In the genomic region with DNA sequence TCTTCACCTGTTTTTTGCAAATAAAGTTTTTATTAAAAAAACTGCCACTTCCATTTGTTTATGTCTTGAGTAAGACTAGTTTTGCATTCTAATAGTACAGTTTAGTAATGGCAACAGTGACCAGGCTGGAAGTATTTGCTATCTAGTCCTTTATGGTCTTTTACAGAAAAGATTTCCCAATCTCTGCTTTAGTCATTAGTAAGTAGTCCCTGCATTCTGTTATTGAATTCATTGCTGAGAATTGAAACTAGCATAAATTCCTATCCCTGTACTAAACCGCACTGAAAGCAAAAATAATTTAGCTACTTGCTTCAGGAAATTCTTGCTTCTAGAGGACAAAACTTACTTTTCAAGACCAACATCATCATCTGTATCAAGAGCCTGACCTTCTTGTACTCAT, we compare ENCODE assay signal across 18 cellular contexts. TPM values are rescaled to one million over a fixed set of nuclear protein-coding genes. Genes with fewer than 3 reads are reported as not detected.
A peak's percentile ranks its signal among the peaks of the same experiment; 100 is the strongest.
DNase-seq lines count a peak whose midpoint lies in the region; ATAC-seq and TF ChIP-seq lines count a peak whose summit lies in the region.
"Had no signal": no experiment of that assay in that cellular context is flagged by ENCODE, and none has a peak within 500 bp of the region (broad histone marks: within the 10 kb centered on the region; RNA-seq: fewer than 3 reads in every experiment).

No MANE protein-coding gene starts in this region.

- H3K36me3 ChIP-seq in MM.1S (replicated peaks; ENCODE audit: insufficient read depth, low read length) = no peaks in the 10 kb centered on the region
- H3K36me3 ChIP-seq: BLaER1 had no signal

- no peak overlapping the region for H3K4me2 ChIP-seq in MM.1S (ENCODE audit: low read depth, low read length)
- H3K4me2 ChIP-seq: BLaER1 had no signal

- peak; percentile 41 for DNase-seq in amniotic epithelial cell (ENCODE audit: low read depth)
- DNase-seq in fibroblast of the aortic adventitia (ENCODE audit: low read depth) = peak; percentile 4
- DNase-seq in renal cortical epithelial cell (ENCODE audit: low read depth) = peak; percentile 61
- no peak for DNase-seq in NCI-H128 (lab: John Stamatoyannopoulos, UW; ENCODE audit: unreplicated experiment)
- DNase-seq in NCI-H748 treated with DMSO at 0.1 percent for 48 hours (lab: John Stamatoyannopoulos, UW) = no peak
- no peak for DNase-seq in MM.1S
- DNase-seq: Caco-2; CD4-positive, CD25-positive, alpha-beta regulatory T cell; CD8-positive, alpha-beta T cell; DMS153; DND-41; H7; HCEC 1CT had no signal

- H3K9me3 ChIP-seq in MM.1S (replicated peaks; ENCODE audit: insufficient read depth, low read length) = no peaks in the 10 kb centered on the region
- H3K9me3 ChIP-seq: BLaER1, Caco-2 had no signal

- H3K27ac ChIP-seq in MM.1S (ENCODE audit: low read length) = no peak overlapping the region
- H3K27ac ChIP-seq: BLaER1, C4-2B had no signal

- no peak overlapping the region for H2AFZ ChIP-seq in MM.1S (ENCODE audit: low read length)

- H3K79me2 ChIP-seq in MM.1S (ENCODE audit: low read length) = no peaks in the 10 kb centered on the region

- ATAC-seq in HG03432 (IDR thresholded peaks at IDR 0.05; ENCODE audit: unreplicated experiment) = no peak
- ATAC-seq: CD8-positive, alpha-beta T cell had no signal

- no peak overlapping the region for H3K4me3 ChIP-seq in fibroblast of the aortic adventitia (ENCODE audit: low read depth, low read length)
- H3K4me3 ChIP-seq in MM.1S (ENCODE audit: low read length) = no peak overlapping the region
- H3K4me3 ChIP-seq: BLaER1 had no signal

- no peak overlapping the region for H3K9ac ChIP-seq in MM.1S (ENCODE audit: low read length)
- H3K9ac ChIP-seq: BLaER1 had no signal

- H3K9me2 ChIP-seq in MM.1S (replicated peaks; ENCODE audit: insufficient read depth, low read length) = no peaks in the 10 kb centered on the region

- H3F3A ChIP-seq in MM.1S (ENCODE audit: insufficient read depth, low read length) = no peaks in the 10 kb centered on the region

- no peaks in the 10 kb centered on the region for H3K27me3 ChIP-seq in MM.1S (replicated peaks; ENCODE audit: insufficient read depth, low read length)
- H3K27me3 ChIP-seq: BLaER1 had no signal

- no peaks in the 10 kb centered on the region for H4K20me1 ChIP-seq in MM.1S (ENCODE audit: insufficient read depth, low read length)
- H4K20me1 ChIP-seq: BLaER1 had no signal

- H3K4me1 ChIP-seq in MM.1S (ENCODE audit: low read length) = 0 out of 2 replicates have a peak, but pooled peaks cover 4% of the 10 kb centered on the region
- H3K4me1 ChIP-seq: BLaER1, Caco-2 had no signal

- TF ChIP-seq CTCF in fibroblast of the aortic adventitia (IDR thresholded peaks at IDR 0.05; ENCODE audit: insufficient read depth, low read length) = no peak
- TF ChIP-seq CTCF in MM.1S (IDR thresholded peaks at IDR 0.05; ENCODE audit: low read length) = no peak

RNA-seq across cellular contexts. Expression of a gene that starts 46.2 kb away (rescaled TPM):
- total RNA-seq in fibroblast of the aortic adventitia (ENCODE audit: low replicate concordance) (1.3 TPM in 1 of 2 replicates, not detected in the other), renal cortical epithelial cell (0.25 and 0.35 TPM in 2 replicates)
- total RNA-seq: B cell; Caco-2; CD4-positive, CD25-positive, alpha-beta regulatory T cell; CD8-positive, alpha-beta T cell; H1; H7 had no signal

Comparison
In these comparisons a context has a peak if more than half of its experiments do, and no peak if none do; other contexts are left out.
1. DNase-seq: peak in amniotic epithelial cell (single experiment), fibroblast of the aortic adventitia (single experiment) and renal cortical epithelial cell (single experiment); none in NCI-H128 (single experiment), NCI-H748 treated with DMSO at 0.1 percent for 48 hours (single experiment) and MM.1S (single experiment).